ENCODE assay signal across 1 cellular context in the genomic region with DNA sequence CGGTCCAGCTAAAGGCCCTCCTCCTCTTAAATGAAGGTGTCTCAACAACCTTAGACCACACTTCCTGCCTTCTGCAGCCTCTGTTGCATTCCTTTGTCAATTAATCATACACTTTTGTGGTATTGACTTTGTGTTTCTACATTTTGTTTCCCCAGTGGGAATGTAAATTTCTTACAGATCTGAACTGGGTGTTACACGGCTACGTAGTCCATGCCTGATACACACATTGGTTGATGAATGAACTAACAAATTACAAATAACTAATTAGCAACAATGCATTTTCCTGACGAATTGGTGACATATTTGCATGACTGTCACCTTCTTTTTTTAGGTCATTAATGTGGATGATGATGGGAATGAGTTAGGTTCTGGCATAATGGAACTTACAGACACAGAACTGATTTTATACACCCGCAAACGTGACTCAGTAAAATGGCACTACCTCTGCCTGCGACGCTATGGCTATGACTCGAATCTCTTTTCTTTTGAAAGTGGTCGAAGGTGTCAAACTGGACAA.
TF ChIP-seq lines count a peak whose summit lies in the region.

No MANE protein-coding gene starts in this region.

TF ChIP-seq in SK-N-SH, 30 proteins besides CTCF, POLR2A, EP300 and RAD21 (continued from another document):
- TF ChIP-seq YY1 (IDR thresholded peaks at IDR 0.05; ENCODE audit: low read depth) = no peak
- TF ChIP-seq CHD2 (IDR thresholded peaks at IDR 0.05; ENCODE audit: low read length, partially characterized antibody) = no peak
- no peak for TF ChIP-seq GABPA (IDR thresholded peaks at IDR 0.05; ENCODE audit: low read depth)
- no peak for TF ChIP-seq EZH2phosphoT487 (IDR thresholded peaks at IDR 0.05; ENCODE audit: borderline replicate concordance, low read depth)
- no peak for TF ChIP-seq FOXM1 (IDR thresholded peaks at IDR 0.05; ENCODE audit: low read depth)
- TF ChIP-seq, protein P1, sequence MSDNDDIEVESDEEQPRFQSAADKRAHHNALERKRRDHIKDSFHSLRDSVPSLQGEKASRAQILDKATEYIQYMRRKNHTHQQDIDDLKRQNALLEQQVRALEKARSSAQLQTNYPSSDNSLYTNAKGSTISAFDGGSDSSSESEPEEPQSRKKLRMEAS (IDR thresholded peaks at IDR 0.05; ENCODE audit: low read depth) = no peak
- TF ChIP-seq RFX5 (IDR thresholded peaks at IDR 0.05; ENCODE audit: low read length) = no peak
- no peak for TF ChIP-seq NFIC (IDR thresholded peaks at IDR 0.05; ENCODE audit: borderline replicate concordance)
- no peak for TF ChIP-seq NRF1 (IDR thresholded peaks at IDR 0.05; ENCODE audit: low read depth, low read length)
- TF ChIP-seq RXRA (IDR thresholded peaks at IDR 0.05; ENCODE audit: borderline replicate concordance, low read depth) = no peak
- TF ChIP-seq TAF1 (IDR thresholded peaks at IDR 0.05; ENCODE audit: borderline replicate concordance, low read depth, low read length) = no peak
- TF ChIP-seq, protein P2, sequence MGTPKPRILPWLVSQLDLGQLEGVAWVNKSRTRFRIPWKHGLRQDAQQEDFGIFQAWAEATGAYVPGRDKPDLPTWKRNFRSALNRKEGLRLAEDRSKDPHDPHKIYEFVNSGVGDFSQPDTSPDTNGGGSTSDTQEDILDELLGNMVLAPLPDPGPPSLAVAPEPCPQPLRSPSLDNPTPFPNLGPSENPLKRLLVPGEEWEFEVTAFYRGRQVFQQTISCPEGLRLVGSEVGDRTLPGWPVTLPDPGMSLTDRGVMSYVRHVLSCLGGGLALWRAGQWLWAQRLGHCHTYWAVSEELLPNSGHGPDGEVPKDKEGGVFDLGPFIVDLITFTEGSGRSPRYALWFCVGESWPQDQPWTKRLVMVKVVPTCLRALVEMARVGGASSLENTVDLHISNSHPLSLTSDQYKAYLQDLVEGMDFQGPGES (IDR thresholded peaks at IDR 0.05; ENCODE audit: low read depth, low read length) = no peak
- TF ChIP-seq POLR2AphosphoS5 (IDR thresholded peaks at IDR 0.05; ENCODE audit: low read depth, low read length) = no peak
